Comparison of ENCODE assay signal across 10 cellular contexts in genomic region chr16:87602005-87602790, GRCh38. TPM values are rescaled to one million over a fixed set of nuclear protein-coding genes. Genes with fewer than 3 reads are reported as not detected.
DNase-seq lines count a peak whose midpoint lies in the region; ATAC-seq and TF ChIP-seq lines count a peak whose summit lies in the region.
"Had no signal": no experiment of that assay in that cellular context is flagged by ENCODE, and none has a peak within 500 bp of the region (broad histone marks: within the 10 kb centered on the region; RNA-seq: fewer than 3 reads in every experiment).

Gene JPH3 (plus strand): TSS chr16:87602508. CDS start chr16:87603147, 639 bp downstream.

- H3K4me3 Mint-ChIP-seq in natural killer cell (peak within 1 kb of the TSS; percentile 73), WTC11 (peak within 1 kb of the TSS; percentile 97)
- no peak within 1 kb of the TSS for H3K4me3 Mint-ChIP-seq in natural killer cell treated with Interleukin-12 subunit alpha and Interleukin-12 subunit beta and Interleukin-15 and Interleukin-18, amount 100 ng/mL, for 72 hours

- peak within 1 kb of the TSS; percentile 67 for H3K27ac ChIP-seq in iPS-20b (ENCODE audit: low read length)
- H3K27ac ChIP-seq in uterus = no peak within 1 kb of the TSS
- H3K27ac ChIP-seq: SK-N-MC had no signal

- H3K27me3 Mint-ChIP-seq in natural killer cell (ENCODE audit: low read depth in 2 of 2) (peaks cover 33 to 56% of the 10 kb centered on the region in 2 donors), WTC11 (ENCODE audit: low read depth) (peaks cover 17% of the 10 kb centered on the region)
- peaks cover 32 to 41% of the 10 kb centered on the region in 2 donors for H3K27me3 Mint-ChIP-seq in natural killer cell treated with Interleukin-12 subunit alpha and Interleukin-12 subunit beta and Interleukin-15 and Interleukin-18, amount 100 ng/mL, for 72 hours

- DNase-seq in natural killer cell (no peak), WTC11 (ENCODE audit: low spot score) (peak; percentile 78), NCI-H1092 (lab: John Stamatoyannopoulos, UW) (no peak), uterus (no peak)
- DNase-seq in natural killer cell treated with Interleukin-12 subunit alpha and Interleukin-12 subunit beta and Interleukin-15 and Interleukin-18, amount 100 ng/mL, for 72 hours (ENCODE audit: low spot score) = no peak

- H3K4me1 Mint-ChIP-seq in natural killer cell = peaks cover 0 to 4% of the 10 kb centered on the region in 2 donors
- H3K4me1 Mint-ChIP-seq in natural killer cell treated with Interleukin-12 subunit alpha and Interleukin-12 subunit beta and Interleukin-15 and Interleukin-18, amount 100 ng/mL, for 72 hours (ENCODE audit: low read depth in 2 of 2) = peaks cover 0 to 4% of the 10 kb centered on the region in 2 donors
- peaks cover 30% of the 10 kb centered on the region for H3K4me1 Mint-ChIP-seq in WTC11

- POLR2A ChIA-PET in WTC11 (lab: Charles Lee) = interaction anchor here (1.5 kb wide), 1 partner anchor 34 kb away, joined by 3 read pairs; no protein-coding TSS in a partner anchor

- no peaks in the 10 kb centered on the region for H3K36me3 ChIP-seq in iPS-20b (ENCODE audit: insufficient read depth, low read depth, low read length)
- H3K36me3 ChIP-seq in uterus = no peaks in the 10 kb centered on the region

- H3K9ac ChIP-seq in iPS-20b (ENCODE audit: low read depth, low read length) = peak within 1 kb of the TSS; percentile 88

- intact Hi-C loops in natural killer cell (cut with micrococcal nuclease) = no loop called here
- intact Hi-C loops in uterus (cut with DNase I; ENCODE audit: low total_unique reads) = no loop called here

- CTCF ChIA-PET in WTC11 (lab: Charles Lee) = interaction anchor here (0.7 to 6.2 kb wide), 4 partner anchors 30 to 73 kb away, joined by 3 to 50 read pairs (median 12); no protein-coding TSS in a partner anchor

- peaks cover 66% of the 10 kb centered on the region for H3K27me3 ChIP-seq in iPS-20b (ENCODE audit: insufficient read depth, low read length)
- H3K27me3 ChIP-seq in uterus = peaks cover 15% of the 10 kb centered on the region in 2 donors

- no peak for ATAC-seq in natural killer cell
- ATAC-seq in natural killer cell treated with Interleukin-12 subunit alpha and Interleukin-12 subunit beta and Interleukin-15 and Interleukin-18, amount 100 ng/mL, for 72 hours = no peak
- peak; percentile 66 for ATAC-seq in WTC11
- ATAC-seq in HG02885 (IDR thresholded peaks at IDR 0.05; ENCODE audit: poor library complexity, unreplicated experiment) = no peak
- no peak for ATAC-seq in GM18909 (IDR thresholded peaks at IDR 0.05; ENCODE audit: poor library complexity, unreplicated experiment)

- H3K4me3 ChIP-seq in iPS-20b (ENCODE audit: low read length) (peak within 1 kb of the TSS; percentile 92), uterus (no peak within 1 kb of the TSS)
- H3K4me3 ChIP-seq: SK-N-MC had no signal

- H3K27ac Mint-ChIP-seq in natural killer cell (no peak within 1 kb of the TSS), WTC11 (no peak within 1 kb of the TSS; the same call in 1 of the 2 replicates)
- no peak within 1 kb of the TSS for H3K27ac Mint-ChIP-seq in natural killer cell treated with Interleukin-12 subunit alpha and Interleukin-12 subunit beta and Interleukin-15 and Interleukin-18, amount 100 ng/mL, for 72 hours

- TF ChIP-seq POLR2A in uterus (IDR thresholded peaks at IDR 0.05) = no peak

- H3K4me1 ChIP-seq in iPS-20b (ENCODE audit: insufficient read depth, low read length) (peaks cover 3% of the 10 kb centered on the region; the same call in 1 of the 2 replicates), uterus (peaks cover 0 to 6% of the 10 kb centered on the region in 2 donors)

- H3K9me3 Mint-ChIP-seq in natural killer cell = no peaks in the 10 kb centered on the region
- H3K9me3 Mint-ChIP-seq in natural killer cell treated with Interleukin-12 subunit alpha and Interleukin-12 subunit beta and Interleukin-15 and Interleukin-18, amount 100 ng/mL, for 72 hours = no peaks in the 10 kb centered on the region
- H3K9me3 Mint-ChIP-seq in WTC11 = no peaks in the 10 kb centered on the region

- H3K9me3 ChIP-seq in iPS-20b (ENCODE audit: insufficient read depth, low read depth, low read length) (no peaks in the 10 kb centered on the region), uterus (no peaks in the 10 kb centered on the region)

- H3K36me3 Mint-ChIP-seq in natural killer cell = no peaks in the 10 kb centered on the region
- no peaks in the 10 kb centered on the region for H3K36me3 Mint-ChIP-seq in natural killer cell treated with Interleukin-12 subunit alpha and Interleukin-12 subunit beta and Interleukin-15 and Interleukin-18, amount 100 ng/mL, for 72 hours
- H3K36me3 Mint-ChIP-seq in WTC11 = peaks cover 3% of the 10 kb centered on the region; the same call in 1 of the 2 replicates

- TF ChIP-seq CTCF in natural killer cell (IDR thresholded peaks at IDR 0.05) (no peak), WTC11 (IDR thresholded peaks at IDR 0.05) (no peak), uterus (IDR thresholded peaks at IDR 0.05) (no peak)

TF ChIP-seq in WTC11, 78 proteins besides CTCF, POLR2A, EP300 and RAD21:
- TF ChIP-seq CREM (CRISPR knock-in tag; IDR thresholded peaks at IDR 0.05) = peak; percentile 34; the same call in 1 of the 2 replicates
- TF ChIP-seq NFATC4 (CRISPR knock-in tag; IDR thresholded peaks at IDR 0.05) = no peak
- 0 out of 2 replicates have a peak, but pooled peaks have one; percentile 22 for TF ChIP-seq KAT7 (CRISPR knock-in tag; IDR thresholded peaks at IDR 0.05; ENCODE audit: borderline replicate concordance)

RNA-seq across cellular contexts. Expression of gene JPH3, which starts in this region (rescaled TPM):
- total RNA-seq in natural killer cell = not detected
- total RNA-seq in natural killer cell treated with Interleukin-12 subunit alpha and Interleukin-12 subunit beta and Interleukin-15 and Interleukin-18, amount 100 ng/mL, for 72 hours = not detected
- total RNA-seq in WTC11 (2021) = 37.9 to 41.2 TPM (median 39.0 TPM) in 3 replicates
- 1 to 10 TPM in 1 of 4 donors, under 1 TPM in 1, not detected in 2; 0.27 to 1.1 TPM for total RNA-seq in uterus
- total RNA-seq: HT1080 had no signal

Comparison
In these comparisons a context has a peak if more than half of its experiments do, and no peak if none do; other contexts are left out.
1. RNA of gene JPH3 (total RNA-seq): 37.9 to 41.2 TPM in WTC11; 0.27 to 1.1 TPM in uterus, not detected in natural killer cell treated with Interleukin-12 subunit alpha and Interleukin-12 subunit beta and Interleukin-15 and Interleukin-18, amount 100 ng/mL, for 72 hours and not detected in natural killer cell; every median in the first group is over 10 times any median in the second.